ENCODE assay signal across 18 cellular contexts in the genomic region with DNA sequence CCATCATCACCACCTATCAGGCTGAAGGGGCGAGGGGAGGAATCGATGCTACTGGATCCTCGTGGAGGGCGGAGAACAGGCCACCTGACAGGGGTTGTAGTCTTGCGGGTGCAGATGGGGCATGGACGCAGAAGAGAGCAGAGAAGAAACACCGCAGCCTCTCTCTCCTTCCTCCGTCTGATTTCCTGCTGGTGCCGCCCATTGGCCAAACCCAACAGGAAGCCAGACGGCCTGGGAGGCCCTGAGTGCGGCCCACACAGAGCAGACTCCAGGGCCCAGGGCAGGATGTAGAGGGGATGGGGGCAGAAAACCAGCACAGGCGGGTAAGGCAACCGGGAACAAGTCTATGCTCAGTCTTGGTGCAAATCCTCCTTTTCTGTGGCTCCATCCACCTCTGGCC. TPM values are rescaled to one million over a fixed set of nuclear protein-coding genes. Genes with fewer than 3 reads are reported as not detected.
DNase-seq lines count a peak whose midpoint lies in the region; ATAC-seq and TF ChIP-seq lines count a peak whose summit lies in the region.
"Had no signal": no experiment of that assay in that cellular context is flagged by ENCODE, and none has a peak within 500 bp of the region (broad histone marks: within the 10 kb centered on the region; RNA-seq: fewer than 3 reads in every experiment).

No MANE protein-coding gene starts in this region.

- H3K9me3 ChIP-seq in osteoblast (ENCODE audit: low read depth, low read length), result peaks cover 10% of the 10 kb centered on the region
- H3K9me3 ChIP-seq: BE2C had no signal

- H3K4me3 ChIP-seq in osteoblast (ENCODE audit: insufficient read depth, low read length), result no peak overlapping the region
- H3K4me3 ChIP-seq: SJCRH30, suprapubic skin had no signal

- H4K20me1 ChIP-seq in osteoblast (ENCODE audit: insufficient read depth, low read length), result no peaks in the 10 kb centered on the region

- DNase-seq in activated CD4-positive, alpha-beta T cell treated with anti-CD3 and anti-CD28 coated beads, Interleukin-2, amount 10 ng/mL, durations not matched to agents 7 days and 5 days, result peak; percentile 45
- DNase-seq in activated CD4-positive, alpha-beta T cell treated with anti-CD3 and anti-CD28 coated beads for 48 hours, result no peak
- DNase-seq in Kasumi-1 (lab: John Stamatoyannopoulos, UW), result peak; percentile 68 to 73
- peak; percentile 42 for DNase-seq in osteoblast (ENCODE audit: insufficient read length, low spot score, missing footprints)
- DNase-seq in DMS153 (lab: John Stamatoyannopoulos, UW), result no peak
- DNase-seq: activated T-cell treated with anti-CD3 and anti-CD28 coated beads for 4 hours; BE2C; brain microvascular endothelial cell; foreskin melanocyte; NCI-H1417; NCI-H526 treated with DMSO at 0.1 percent for 48 hours; SJCRH30; stimulated activated CD4-positive, alpha-beta T cell treated with anti-CD3 and anti-CD28 coated beads, Interleukin-4, amount 100 ng/mL, for 24 hours had no signal

- no peaks in the 10 kb centered on the region for H3K36me3 ChIP-seq in osteoblast (ENCODE audit: insufficient read depth, low read length)
- H3K36me3 ChIP-seq: BE2C, brain microvascular endothelial cell, SJCRH30, suprapubic skin had no signal

- H3K4me1 ChIP-seq in osteoblast (ENCODE audit: insufficient read depth, low read length), result peaks cover 10% of the 10 kb centered on the region
- H3K4me1 ChIP-seq: BE2C had no signal

- intact Hi-C loops in dendritic cell treated with granulocyte-macrophage colony-stimulating factor and Interleukin-4, amounts not matched to agents 40 ng/mL and 50 ng/mL, for 4 days (cut with micrococcal nuclease), result no loop called here

- H3K4me3 Mint-ChIP-seq in activated CD4-positive, alpha-beta T cell treated with anti-CD3 and anti-CD28 coated beads, Interleukin-2, amount 10 ng/mL, durations not matched to agents 7 days and 5 days, result no peak overlapping the region
- H3K4me3 Mint-ChIP-seq in dendritic cell treated with granulocyte-macrophage colony-stimulating factor and Interleukin-4, amounts not matched to agents 40 ng/mL and 50 ng/mL, for 4 days, result no peak overlapping the region
- H3K4me3 Mint-ChIP-seq: T-helper 2 cell treated with Interferon-gamma antibody and Interleukin-4, amounts not matched to agents 5 μg/mL and 100 μg/mL, for 36 hours had no signal

- H2AFZ ChIP-seq in osteoblast (ENCODE audit: low read length), result no peak overlapping the region

- H3K4me2 ChIP-seq in osteoblast (ENCODE audit: insufficient read depth, low read length), result no peak overlapping the region

- H3K4me1 Mint-ChIP-seq in activated CD4-positive, alpha-beta T cell treated with anti-CD3 and anti-CD28 coated beads, Interleukin-2, amount 10 ng/mL, durations not matched to agents 7 days and 5 days, result peaks cover 24% of the 10 kb centered on the region
- peaks cover 93% of the 10 kb centered on the region for H3K4me1 Mint-ChIP-seq in dendritic cell treated with granulocyte-macrophage colony-stimulating factor and Interleukin-4, amounts not matched to agents 40 ng/mL and 50 ng/mL, for 4 days (ENCODE audit: low read depth)

- CTCF ChIA-PET in activated CD4-positive, alpha-beta T cell treated with anti-CD3 and anti-CD28 coated beads, Interleukin-2, amount 10 ng/mL, durations not matched to agents 7 days and 5 days (lab: Charles Lee), result interaction anchor here (0.9 kb wide), 1 partner anchor 9 kb away, joined by 3 read pairs; no protein-coding TSS in a partner anchor

- POLR2A ChIA-PET in activated CD4-positive, alpha-beta T cell treated with anti-CD3 and anti-CD28 coated beads, Interleukin-2, amount 10 ng/mL, durations not matched to agents 7 days and 5 days (lab: Charles Lee), result no interaction called here

- peaks cover 8% of the 10 kb centered on the region for H3K36me3 Mint-ChIP-seq in activated CD4-positive, alpha-beta T cell treated with anti-CD3 and anti-CD28 coated beads, Interleukin-2, amount 10 ng/mL, durations not matched to agents 7 days and 5 days (ENCODE audit: low read depth)
- H3K36me3 Mint-ChIP-seq in dendritic cell treated with granulocyte-macrophage colony-stimulating factor and Interleukin-4, amounts not matched to agents 40 ng/mL and 50 ng/mL, for 4 days (ENCODE audit: low read depth), result no peaks in the 10 kb centered on the region

- H3K27me3 Mint-ChIP-seq in activated CD4-positive, alpha-beta T cell treated with anti-CD3 and anti-CD28 coated beads, Interleukin-2, amount 10 ng/mL, durations not matched to agents 7 days and 5 days, result peaks cover 23% of the 10 kb centered on the region
- no peaks in the 10 kb centered on the region for H3K27me3 Mint-ChIP-seq in dendritic cell treated with granulocyte-macrophage colony-stimulating factor and Interleukin-4, amounts not matched to agents 40 ng/mL and 50 ng/mL, for 4 days

- no peak overlapping the region for H3K27ac ChIP-seq in osteoblast (ENCODE audit: low read depth, low read length)
- H3K27ac ChIP-seq: brain microvascular endothelial cell, SJCRH30, suprapubic skin had no signal

- peak overlapping the region; percentile 71 for H3K27ac Mint-ChIP-seq in activated CD4-positive, alpha-beta T cell treated with anti-CD3 and anti-CD28 coated beads, Interleukin-2, amount 10 ng/mL, durations not matched to agents 7 days and 5 days
- peak overlapping the region; percentile 76 for H3K27ac Mint-ChIP-seq in dendritic cell treated with granulocyte-macrophage colony-stimulating factor and Interleukin-4, amounts not matched to agents 40 ng/mL and 50 ng/mL, for 4 days
- H3K27ac Mint-ChIP-seq: T-helper 2 cell treated with Interferon-gamma antibody and Interleukin-4, amounts not matched to agents 5 μg/mL and 100 μg/mL, for 36 hours had no signal

- TF ChIP-seq CTCF in osteoblast (IDR thresholded peaks at IDR 0.05; ENCODE audit: extremely low read depth, low read depth, low read length), result no peak

- no peaks in the 10 kb centered on the region for H3K79me2 ChIP-seq in osteoblast (ENCODE audit: insufficient read depth, low read length)

- ATAC-seq in GM21737 (IDR thresholded peaks at IDR 0.05; ENCODE audit: unreplicated experiment) (no peak), GM19395 (IDR thresholded peaks at IDR 0.05; ENCODE audit: unreplicated experiment) (no peak)

- H3K27me3 ChIP-seq in osteoblast (ENCODE audit: insufficient read depth, low read length), result peaks cover 3% of the 10 kb centered on the region
- H3K27me3 ChIP-seq: BE2C, SJCRH30, suprapubic skin had no signal

- H3K9me3 Mint-ChIP-seq in activated CD4-positive, alpha-beta T cell treated with anti-CD3 and anti-CD28 coated beads, Interleukin-2, amount 10 ng/mL, durations not matched to agents 7 days and 5 days, result peaks cover 17% of the 10 kb centered on the region
- peaks cover 8% of the 10 kb centered on the region for H3K9me3 Mint-ChIP-seq in dendritic cell treated with granulocyte-macrophage colony-stimulating factor and Interleukin-4, amounts not matched to agents 40 ng/mL and 50 ng/mL, for 4 days

RNA-seq across cellular contexts. Expression of a gene that starts 15.4 kb away (rescaled TPM):
- total RNA-seq in activated CD4-positive, alpha-beta T cell treated with anti-CD3 and anti-CD28 coated beads, Interleukin-2, amount 10 ng/mL, durations not matched to agents 7 days and 5 days, result under 1 TPM; 0.10 TPM
- 3.6 and 5.0 TPM in 2 replicates for total RNA-seq in osteoblast

Comparison
In these comparisons a context has a peak if more than half of its experiments do, and no peak if none do; other contexts are left out.
1. DNase-seq: peak in activated CD4-positive, alpha-beta T cell treated with anti-CD3 and anti-CD28 coated beads, Interleukin-2, amount 10 ng/mL, durations not matched to agents 7 days and 5 days (single experiment), Kasumi-1 (2 of 2) and osteoblast (single experiment); none in activated CD4-positive, alpha-beta T cell treated with anti-CD3 and anti-CD28 coated beads for 48 hours (single experiment) and DMS153 (single experiment).